Comparison of ENCODE assay signal across 20 cellular contexts in genomic region chr3:105274536-105274935, GRCh38.
"Had no signal": no experiment of that assay in that cellular context is flagged by ENCODE, and none has a peak within 500 bp of the region (broad histone marks: within the 10 kb centered on the region; RNA-seq: fewer than 3 reads in every experiment).

No MANE protein-coding gene starts in this region.

- H3K27ac Mint-ChIP-seq: activated CD8-positive, alpha-beta T cell treated with anti-CD3 and anti-CD28 coated beads, Interleukin-2, amount 10 ng/mL, durations not matched to agents 7 days and 5 days; activated naive CD8-positive, alpha-beta T cell treated with anti-CD3 and anti-CD28 coated beads for 36 hours; activated T-helper 1 cell treated with anti-CD3 and anti-CD28 coated beads, Interleukin-12 subunit alpha, Interleukin-12 subunit beta, Interleukin-2, Interleukin-4 antibody, amounts not matched to agents 30 ng/mL and 10 ng/mL and 1 ng/mL, durations not matched to agents 14 hours and 24 hours and 36 hours; memory B cell; natural killer cell treated with Interleukin-12 subunit alpha and Interleukin-12 subunit beta and Interleukin-15 and Interleukin-18, amount 100 ng/mL, for 72 hours; stimulated activated memory B cell treated with anti-CD40 and anti-IgM and Interleukin-4, amounts not matched to agents 10 μg/mL and 1 μg/mL and 100 μg/mL, for 72 hours; T-helper 17 cell had no signal

- H3K4me1 ChIP-seq: esophagus muscularis mucosa, left ventricle myocardium inferior, prostate gland, right lobe of liver, thyroid gland had no signal

- H3K4me3 ChIP-seq: esophagus muscularis mucosa, left ventricle myocardium inferior, prostate gland, right lobe of liver, thyroid gland had no signal

- DNase-seq: activated CD4-positive, alpha-beta T cell treated with anti-CD3 and anti-CD28 coated beads for 4 hours; activated CD8-positive, alpha-beta memory T cell treated with anti-CD3 and anti-CD28 coated beads, Interleukin-2, amount 50 U/mL, for 48 hours; activated CD8-positive, alpha-beta T cell treated with anti-CD3 and anti-CD28 coated beads, Interleukin-2, amount 10 ng/mL, durations not matched to agents 7 days and 5 days; activated naive CD8-positive, alpha-beta T cell treated with anti-CD3 and anti-CD28 coated beads for 36 hours; aorta; glutamatergic neuron; left ventricle myocardium inferior; nucleus accumbens; right lobe of liver; stimulated activated CD4-positive, alpha-beta T cell treated with anti-CD3 and anti-CD28 coated beads, Interleukin-12 subunit alpha, Interleukin-12 subunit beta, amount 100 ng/mL, for 4 hours; T-helper 17 cell; thyroid gland had no signal

- H3K36me3 ChIP-seq: esophagus muscularis mucosa, left ventricle myocardium inferior, prostate gland, right lobe of liver, thyroid gland had no signal

- H3K36me3 Mint-ChIP-seq: activated naive CD8-positive, alpha-beta T cell treated with anti-CD3 and anti-CD28 coated beads for 36 hours; memory B cell; natural killer cell treated with Interleukin-12 subunit alpha and Interleukin-12 subunit beta and Interleukin-15 and Interleukin-18, amount 100 ng/mL, for 72 hours; stimulated activated memory B cell treated with anti-CD40 and anti-IgM and Interleukin-4, amounts not matched to agents 10 μg/mL and 1 μg/mL and 100 μg/mL, for 72 hours had no signal

- ATAC-seq: activated CD8-positive, alpha-beta T cell treated with anti-CD3 and anti-CD28 coated beads, Interleukin-2, amount 10 ng/mL, durations not matched to agents 7 days and 5 days; natural killer cell treated with Interleukin-12 subunit alpha and Interleukin-12 subunit beta and Interleukin-15 and Interleukin-18, amount 100 ng/mL, for 72 hours; stimulated activated memory B cell treated with anti-CD40 and anti-IgM and Interleukin-4, amounts not matched to agents 10 μg/mL and 1 μg/mL and 100 μg/mL, for 72 hours; T-helper 17 cell had no signal

- H3K27me3 ChIP-seq: esophagus muscularis mucosa, right lobe of liver, thyroid gland had no signal

- H3K27me3 Mint-ChIP-seq: natural killer cell treated with Interleukin-12 subunit alpha and Interleukin-12 subunit beta and Interleukin-15 and Interleukin-18, amount 100 ng/mL, for 72 hours; stimulated activated memory B cell treated with anti-CD40 and anti-IgM and Interleukin-4, amounts not matched to agents 10 μg/mL and 1 μg/mL and 100 μg/mL, for 72 hours had no signal

- FAIRE-seq: colon, urothelium cell line had no signal

- H3K27ac ChIP-seq: esophagus muscularis mucosa, left ventricle myocardium inferior, prostate gland, right lobe of liver, thyroid gland had no signal

- H3K4me3 Mint-ChIP-seq: activated CD8-positive, alpha-beta T cell treated with anti-CD3 and anti-CD28 coated beads, Interleukin-2, amount 10 ng/mL, durations not matched to agents 7 days and 5 days; activated naive CD8-positive, alpha-beta T cell treated with anti-CD3 and anti-CD28 coated beads for 36 hours; activated T-helper 1 cell treated with anti-CD3 and anti-CD28 coated beads, Interleukin-12 subunit alpha, Interleukin-12 subunit beta, Interleukin-2, Interleukin-4 antibody, amounts not matched to agents 30 ng/mL and 10 ng/mL and 1 ng/mL, durations not matched to agents 14 hours and 24 hours and 36 hours; memory B cell; natural killer cell treated with Interleukin-12 subunit alpha and Interleukin-12 subunit beta and Interleukin-15 and Interleukin-18, amount 100 ng/mL, for 72 hours; stimulated activated memory B cell treated with anti-CD40 and anti-IgM and Interleukin-4, amounts not matched to agents 10 μg/mL and 1 μg/mL and 100 μg/mL, for 72 hours; T-helper 17 cell had no signal

- H3K9me3 Mint-ChIP-seq: activated naive CD8-positive, alpha-beta T cell treated with anti-CD3 and anti-CD28 coated beads for 36 hours; activated T-helper 1 cell treated with anti-CD3 and anti-CD28 coated beads, Interleukin-12 subunit alpha, Interleukin-12 subunit beta, Interleukin-2, Interleukin-4 antibody, amounts not matched to agents 30 ng/mL and 10 ng/mL and 1 ng/mL, durations not matched to agents 14 hours and 24 hours and 36 hours; natural killer cell treated with Interleukin-12 subunit alpha and Interleukin-12 subunit beta and Interleukin-15 and Interleukin-18, amount 100 ng/mL, for 72 hours; stimulated activated memory B cell treated with anti-CD40 and anti-IgM and Interleukin-4, amounts not matched to agents 10 μg/mL and 1 μg/mL and 100 μg/mL, for 72 hours had no signal

- H3K4me1 Mint-ChIP-seq: activated naive CD8-positive, alpha-beta T cell treated with anti-CD3 and anti-CD28 coated beads for 36 hours; memory B cell; stimulated activated memory B cell treated with anti-CD40 and anti-IgM and Interleukin-4, amounts not matched to agents 10 μg/mL and 1 μg/mL and 100 μg/mL, for 72 hours; T-helper 17 cell had no signal

- H3K9me3 ChIP-seq: esophagus muscularis mucosa, left ventricle myocardium inferior, prostate gland, right lobe of liver, thyroid gland had no signal
